ENCODE assay signal across 20 cellular contexts in genomic region chr5:82335807-82336206, GRCh38. TPM values are rescaled to one million over a fixed set of nuclear protein-coding genes. Genes with fewer than 3 reads are reported as not detected.
DNase-seq lines count a peak whose midpoint lies in the region; ATAC-seq and TF ChIP-seq lines count a peak whose summit lies in the region.
"Had no signal": no experiment of that assay in that cellular context is flagged by ENCODE, and none has a peak within 500 bp of the region (broad histone marks: within the 10 kb centered on the region; RNA-seq: fewer than 3 reads in every experiment).

No MANE protein-coding gene starts in this region.

- in situ Hi-C loops in GM23248 (cut with MboI) (loop anchor here (25.0 kb wide), 1 partner anchor 726 kb away; no protein-coding TSS in a partner anchor), HAP-1 (cut with MboI; ENCODE audit: low sequenced_read_pairs) (no loop called here)

- H3K4me2 ChIP-seq in GM23248 (ENCODE audit: unreplicated experiment): peak overlapping the region; percentile 61
- H3K4me2 ChIP-seq: BLaER1 had no signal

- H3K27me3 ChIP-seq in GM23248 (replicated peaks; ENCODE audit: insufficient read depth): no peaks in the 10 kb centered on the region
- H3K27me3 ChIP-seq in adrenal gland: no peaks in the 10 kb centered on the region
- no peaks in the 10 kb centered on the region for H3K27me3 ChIP-seq in right atrium auricular region
- H3K27me3 ChIP-seq in HAP-1 (ENCODE audit: low read depth): no peaks in the 10 kb centered on the region
- H3K27me3 ChIP-seq: BLaER1, SJCRH30 had no signal

- H3K9me3 ChIP-seq in GM23248 (ENCODE audit: low read depth) (no peaks in the 10 kb centered on the region), adrenal gland (replicated peaks in 1 of 3) (no peaks in the 10 kb centered on the region), right atrium auricular region (no peaks in the 10 kb centered on the region), HAP-1 (no peaks in the 10 kb centered on the region)
- H3K9me3 ChIP-seq: BLaER1, prostate gland, SJCRH30 had no signal

- H3K4me3 ChIP-seq in GM23248 (no peak overlapping the region; the same call in 1 of the 2 replicates), adrenal gland (no peak overlapping the region), right atrium auricular region (no peak overlapping the region), HAP-1 (no peak overlapping the region)
- H3K4me3 ChIP-seq: BLaER1, prostate gland, SJCRH30 had no signal

- no peaks in the 10 kb centered on the region for H3K79me2 ChIP-seq in GM23248 (ENCODE audit: insufficient read depth)

- peak overlapping the region; percentile 88 for H3K27ac ChIP-seq in GM23248
- peak overlapping the region in 3 of 5 donors; percentile 49 to 67 (median 55) for H3K27ac ChIP-seq in adrenal gland
- peak overlapping the region; percentile 68 to 90 for H3K27ac ChIP-seq in right atrium auricular region
- H3K27ac ChIP-seq: BLaER1, prostate gland, SJCRH30 had no signal

- DNase-seq in GM23248: peak; percentile 66
- DNase-seq in adrenal gland: peak; percentile 57 to 88 (median 73)
- DNase-seq in right atrium auricular region (ENCODE audit: low spot score): no peak
- DNase-seq in stromal cell of bone marrow (ENCODE audit: low read depth): peak; percentile 48
- no peak for DNase-seq in HAP-1 (ENCODE audit: low spot score in 2 of 2)
- no peak for DNase-seq in stimulated activated CD8-positive, alpha-beta memory T cell treated with anti-CD3 and anti-CD28 coated beads, Interleukin-4, amount 100 ng/mL, for 48 hours
- DNase-seq: activated CD4-positive, alpha-beta T cell treated with anti-CD3 and anti-CD28 coated beads, Interleukin-2, amount 50 U/mL, for 1 hour; foreskin melanocyte; HCEC 1CT; natural killer cell; NCI-H187; NCI-H510A; SJCRH30; substantia nigra; T1000 had no signal

- peak overlapping the region; percentile 53 for H2AFZ ChIP-seq in GM23248

- peaks cover 51% of the 10 kb centered on the region for H3F3A ChIP-seq in GM23248 (ENCODE audit: insufficient read depth)

- no peak for TF ChIP-seq POLR2A in adrenal gland (IDR thresholded peaks at IDR 0.05)

- intact Hi-C loops in adrenal gland (cut with DNase I): no loop called here

- ATAC-seq in HG03460 (IDR thresholded peaks at IDR 0.05; ENCODE audit: unreplicated experiment) (no peak), GM21360 (IDR thresholded peaks at IDR 0.05; ENCODE audit: unreplicated experiment) (no peak)
- ATAC-seq: activated naive CD4-positive, alpha-beta T cell treated with anti-CD3 and anti-CD28 coated beads, Interleukin-2, amount 50 U/mL, for 72 hours; natural killer cell had no signal

- WGBS in GM23248 (ENCODE audit: low coverage in 1 of 2, low lambda C conversion rate in 2 of 2, missing lambda C conversion rate in 2 of 2), 2 experiments: 56 to 61% methylated on average over 5 of the region's 5 CpGs
- WGBS in adrenal gland, 4 donors: 39 to 65% (median 56%) methylated on average over 5 of the region's 5 CpGs

- H3K4me1 ChIP-seq in GM23248 (ENCODE audit: insufficient read depth): peaks cover 61% of the 10 kb centered on the region
- peaks cover 7 to 15% of the 10 kb centered on the region in 2 donors for H3K4me1 ChIP-seq in adrenal gland (replicated peaks in 1 of 2)
- H3K4me1 ChIP-seq in right atrium auricular region: peaks cover 0 to 34% of the 10 kb centered on the region in 2 donors
- no peaks in the 10 kb centered on the region for H3K4me1 ChIP-seq in HAP-1
- H3K4me1 ChIP-seq: BLaER1, prostate gland had no signal

- H3K9me2 ChIP-seq in GM23248 (ENCODE audit: insufficient read depth): no peaks in the 10 kb centered on the region

- H4K20me1 ChIP-seq in GM23248 (ENCODE audit: insufficient read depth): no peaks in the 10 kb centered on the region
- H4K20me1 ChIP-seq: BLaER1 had no signal

- H3K9ac ChIP-seq in GM23248: peak overlapping the region; percentile 61
- H3K9ac ChIP-seq: BLaER1 had no signal

- no peaks in the 10 kb centered on the region for H3K36me3 ChIP-seq in GM23248 (ENCODE audit: low read depth)
- no peaks in the 10 kb centered on the region for H3K36me3 ChIP-seq in adrenal gland (replicated peaks in 1 of 2)
- no peaks in the 10 kb centered on the region for H3K36me3 ChIP-seq in right atrium auricular region
- no peaks in the 10 kb centered on the region for H3K36me3 ChIP-seq in HAP-1 (replicated peaks)
- H3K36me3 ChIP-seq: BLaER1, prostate gland, SJCRH30 had no signal

- no peak for TF ChIP-seq CTCF in adrenal gland (IDR thresholded peaks at IDR 0.05)
- TF ChIP-seq CTCF in right atrium auricular region (IDR thresholded peaks at IDR 0.05): no peak

RNA-seq across cellular contexts. Expression of gene RPS23, which starts 57.7 kb away (rescaled TPM):
- total RNA-seq in GM23248 (2014; rRNA removed; shearing (Covaris generic)): 1,434 and 1,581 TPM in 2 replicates
- polyA plus RNA-seq in GM23248 (2016; fragmentation: Nextera tagmentation; extraction: Ambion mirVana): 921 and 936 TPM in 2 replicates
- total RNA-seq in adrenal gland: 1,000 to 10,000 TPM; 1,251 to 2,306 (median 1,371) TPM
- polyA plus RNA-seq in adrenal gland: 1,000 to 10,000 TPM in 2 of 3 donors, 100 to 1,000 TPM in 1; 995 to 1,810 (median 1,703) TPM
- total RNA-seq in right atrium auricular region: 1,000 to 10,000 TPM; 1,337 to 2,849 TPM

Comparison
In these comparisons a context has a peak if more than half of its experiments do, and no peak if none do; other contexts are left out.
1. DNase-seq: peak in GM23248 (single experiment), adrenal gland (7 of 7) and stromal cell of bone marrow (single experiment); none in right atrium auricular region (single experiment), HAP-1 (0 of 2) and stimulated activated CD8-positive, alpha-beta memory T cell treated with anti-CD3 and anti-CD28 coated beads, Interleukin-4, amount 100 ng/mL, for 48 hours (single experiment).
2. Peak in every context shown above with its lines, with median percentiles within 50 percentile points of each other: H3K27ac ChIP-seq.